Comparison of ENCODE assay signal across 17 cellular contexts in genomic region chr14:26987734-26988363, GRCh38.
DNase-seq lines count a peak whose midpoint lies in the region; ATAC-seq and TF ChIP-seq lines count a peak whose summit lies in the region.
"Had no signal": no experiment of that assay in that cellular context is flagged by ENCODE, and none has a peak within 500 bp of the region (broad histone marks: within the 10 kb centered on the region; RNA-seq: fewer than 3 reads in every experiment).

No MANE protein-coding gene starts in this region.

- in situ Hi-C loops in KBM-7 (cut with MboI; ENCODE audit: low pct_unique_long_range_greater_than_20kb, low sequenced_read_pairs) (no loop called here), SK-MEL-5 (cut with HindIII; ENCODE audit: low pct_unique_long_range_greater_than_20kb, low sequenced_read_pairs) (no loop called here)

- peak overlapping the region; percentile 29 for H3K4me3 Mint-ChIP-seq in type B pancreatic cell
- H3K4me3 Mint-ChIP-seq in Calu3 (ENCODE audit: low read depth, unreplicated experiment): no peak overlapping the region

- CTCF ChIA-PET in Calu3 (lab: Charles Lee): no interaction called here

- H3K27me3 Mint-ChIP-seq in type B pancreatic cell (peaks cover 21% of the 10 kb centered on the region), Calu3 (ENCODE audit: unreplicated experiment) (no peaks in the 10 kb centered on the region)

- TF ChIP-seq CTCF in type B pancreatic cell (conservative IDR thresholded peaks at IDR 0.05) (no peak), Calu3 (IDR thresholded peaks at IDR 0.05; ENCODE audit: unreplicated experiment) (no peak)

- H3K9me3 Mint-ChIP-seq in type B pancreatic cell (peaks cover 14% of the 10 kb centered on the region), Calu3 (ENCODE audit: low read depth, unreplicated experiment) (peaks cover 7% of the 10 kb centered on the region)

- intact Hi-C loops in Calu3 (cut with micrococcal nuclease; ENCODE audit: unreplicated experiment): no loop called here

- no peak for ATAC-seq in GM21717 (IDR thresholded peaks at IDR 0.05; ENCODE audit: unreplicated experiment)

- H3K27ac Mint-ChIP-seq in type B pancreatic cell (no peak overlapping the region), Calu3 (ENCODE audit: unreplicated experiment) (no peak overlapping the region)

- no TSS peak for BruUV-seq in Calu3 (replicated peaks; lab: Mats Ljungman, UMichigan)

- H3K36me3 Mint-ChIP-seq in type B pancreatic cell (no peaks in the 10 kb centered on the region), Calu3 (ENCODE audit: insufficient read depth, unreplicated experiment) (no peaks in the 10 kb centered on the region)

- H3K4me1 Mint-ChIP-seq in type B pancreatic cell (ENCODE audit: unreplicated experiment): peaks cover 13% of the 10 kb centered on the region
- no peaks in the 10 kb centered on the region for H3K4me1 Mint-ChIP-seq in Calu3 (ENCODE audit: low read depth, unreplicated experiment)

- DNase-seq in KBM-7 (peak; percentile 0), SK-MEL-5 (ENCODE audit: low read depth, low spot score) (peak; percentile 0), left kidney (ENCODE audit: low read depth, low spot score) (peak; percentile 40), type B pancreatic cell (ENCODE audit: extremely low spot score, unreplicated experiment) (no peak), retina (no peak), Calu3 (no peak)
- DNase-seq: DMS53, GDM1, NCI-H1092 treated with DMSO at 0.1 percent for 48 hours, NCI-H1436 treated with DMSO at 0.1 percent for 48 hours, NCI-H1930, NCI-H226, NCI-H510A treated with DMSO at 0.1 percent for 48 hours, NCI-H748 treated with DMSO at 0.1 percent for 48 hours, Right ventricle myocardium superior, SW 1271 had no signal

Comparison
In these comparisons a context has a peak if more than half of its experiments do, and no peak if none do; other contexts are left out.
1. DNase-seq: peak in KBM-7 (single experiment), SK-MEL-5 (single experiment) and left kidney (single experiment); none in type B pancreatic cell (single experiment), retina (single experiment) and Calu3 (single experiment).